4 cellular contexts compared by ENCODE assay signal in genomic region chr3:132606623-132607022, GRCh38. TPM values are rescaled to one million over a fixed set of nuclear protein-coding genes. Genes with fewer than 3 reads are reported as not detected.
"Had no signal": no experiment of that assay in that cellular context is flagged by ENCODE, and none has a peak within 500 bp of the region (broad histone marks: within the 10 kb centered on the region; RNA-seq: fewer than 3 reads in every experiment).

No MANE protein-coding gene starts in this region.

RNA-seq across cellular contexts. Expression of gene ACKR4, which starts 9.6 kb away (rescaled TPM):
- total RNA-seq: activated CD8-positive, alpha-beta memory T cell treated with anti-CD3 and anti-CD28 coated beads, Interleukin-2, amount 10 ng/mL, durations not matched to agents 7 days and 5 days; activated CD8-positive, alpha-beta T cell treated with anti-CD3 and anti-CD28 coated beads for 36 hours; kidney epithelial cell; left lobe of liver had no signal
